Comparison of ENCODE assay signal across 1 cellular context in the genomic region with DNA sequence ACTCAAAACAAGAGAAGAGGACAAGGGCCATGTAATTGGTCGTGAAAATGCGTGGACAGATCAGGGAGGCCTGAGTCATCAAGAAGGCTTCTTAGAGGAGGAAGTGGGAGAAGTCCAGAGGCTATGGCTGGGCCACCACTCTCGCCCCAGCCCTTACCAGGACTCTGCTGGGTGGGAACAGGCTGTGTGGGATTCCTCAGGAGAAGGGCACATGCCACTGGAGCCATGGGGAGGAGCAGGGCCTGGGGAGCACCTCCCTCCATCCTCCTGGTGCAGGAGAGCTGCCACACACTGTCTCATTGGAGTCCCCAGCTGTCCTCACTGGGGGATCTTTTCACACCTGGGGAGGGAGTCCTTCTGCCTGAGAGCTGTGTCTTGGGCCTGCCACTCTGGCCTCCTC.
TF ChIP-seq lines count a peak whose summit lies in the region.

No MANE protein-coding gene starts in this region.

TF ChIP-seq in WTC11, 78 proteins besides CTCF, POLR2A, EP300 and RAD21 (continued from another document):
- TF ChIP-seq, protein P1, sequence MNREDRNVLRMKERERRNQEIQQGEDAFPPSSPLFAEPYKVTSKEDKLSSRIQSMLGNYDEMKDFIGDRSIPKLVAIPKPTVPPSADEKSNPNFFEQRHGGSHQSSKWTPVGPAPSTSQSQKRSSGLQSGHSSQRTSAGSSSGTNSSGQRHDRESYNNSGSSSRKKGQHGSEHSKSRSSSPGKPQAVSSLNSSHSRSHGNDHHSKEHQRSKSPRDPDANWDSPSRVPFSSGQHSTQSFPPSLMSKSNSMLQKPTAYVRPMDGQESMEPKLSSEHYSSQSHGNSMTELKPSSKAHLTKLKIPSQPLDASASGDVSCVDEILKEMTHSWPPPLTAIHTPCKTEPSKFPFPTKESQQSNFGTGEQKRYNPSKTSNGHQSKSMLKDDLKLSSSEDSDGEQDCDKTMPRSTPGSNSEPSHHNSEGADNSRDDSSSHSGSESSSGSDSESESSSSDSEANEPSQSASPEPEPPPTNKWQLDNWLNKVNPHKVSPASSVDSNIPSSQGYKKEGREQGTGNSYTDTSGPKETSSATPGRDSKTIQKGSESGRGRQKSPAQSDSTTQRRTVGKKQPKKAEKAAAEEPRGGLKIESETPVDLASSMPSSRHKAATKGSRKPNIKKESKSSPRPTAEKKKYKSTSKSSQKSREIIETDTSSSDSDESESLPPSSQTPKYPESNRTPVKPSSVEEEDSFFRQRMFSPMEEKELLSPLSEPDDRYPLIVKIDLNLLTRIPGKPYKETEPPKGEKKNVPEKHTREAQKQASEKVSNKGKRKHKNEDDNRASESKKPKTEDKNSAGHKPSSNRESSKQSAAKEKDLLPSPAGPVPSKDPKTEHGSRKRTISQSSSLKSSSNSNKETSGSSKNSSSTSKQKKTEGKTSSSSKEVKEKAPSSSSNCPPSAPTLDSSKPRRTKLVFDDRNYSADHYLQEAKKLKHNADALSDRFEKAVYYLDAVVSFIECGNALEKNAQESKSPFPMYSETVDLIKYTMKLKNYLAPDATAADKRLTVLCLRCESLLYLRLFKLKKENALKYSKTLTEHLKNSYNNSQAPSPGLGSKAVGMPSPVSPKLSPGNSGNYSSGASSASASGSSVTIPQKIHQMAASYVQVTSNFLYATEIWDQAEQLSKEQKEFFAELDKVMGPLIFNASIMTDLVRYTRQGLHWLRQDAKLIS (CRISPR knock-in tag; IDR thresholded peaks at IDR 0.05; ENCODE audit: borderline replicate concordance) = no peak
